ENCODE assay signal across 9 cellular contexts in genomic region chr9:35518981-35519679, GRCh38. TPM values are rescaled to one million over a fixed set of nuclear protein-coding genes. Genes with fewer than 3 reads are reported as not detected.
DNase-seq lines count a peak whose midpoint lies in the region; ATAC-seq and TF ChIP-seq lines count a peak whose summit lies in the region.
"Had no signal": no experiment of that assay in that cellular context is flagged by ENCODE, and none has a peak within 500 bp of the region (broad histone marks: within the 10 kb centered on the region; RNA-seq: fewer than 3 reads in every experiment).

No MANE protein-coding gene starts in this region.

- no peaks in the 10 kb centered on the region for H3K27me3 Mint-ChIP-seq in stimulated activated naive CD8-positive, alpha-beta T cell treated with anti-CD3 and anti-CD28 coated beads, Interleukin-15, amount 100 ng/mL, for 72 hours

- no peaks in the 10 kb centered on the region for H3K4me1 Mint-ChIP-seq in stimulated activated naive CD8-positive, alpha-beta T cell treated with anti-CD3 and anti-CD28 coated beads, Interleukin-15, amount 100 ng/mL, for 72 hours

- no peak for TF ChIP-seq CTCF in AG04450 (IDR thresholded peaks at IDR 0.05; ENCODE audit: low read depth, low read length)
- no peak for TF ChIP-seq CTCF in fibroblast of villous mesenchyme (IDR thresholded peaks at IDR 0.05; ENCODE audit: insufficient read depth, low read depth, low read length)
- TF ChIP-seq CTCF in omental fat pad (IDR thresholded peaks at IDR 0.05): no peak

- H3K4me3 Mint-ChIP-seq in stimulated activated naive CD8-positive, alpha-beta T cell treated with anti-CD3 and anti-CD28 coated beads, Interleukin-15, amount 100 ng/mL, for 72 hours: no peak overlapping the region

- no peaks in the 10 kb centered on the region for H3K27me3 ChIP-seq in AG04450 (ENCODE audit: control insufficient read depth, insufficient read depth, low read length)

- DNase-seq in AG04450 (ENCODE audit: low read depth, low spot score) (no peak), SW480 (ENCODE audit: low spot score) (peak; percentile 16), fibroblast of villous mesenchyme (ENCODE audit: low read depth) (peak; percentile 61), omental fat pad (ENCODE audit: low spot score) (no peak), SKM-1 treated with dmso at 0.1 percent for 144 hours (lab: John Stamatoyannopoulos, UW; ENCODE audit: unreplicated experiment) (no peak)
- no peak for DNase-seq in stimulated activated naive CD8-positive, alpha-beta T cell treated with anti-CD3 and anti-CD28 coated beads, Interleukin-15, amount 100 ng/mL, for 72 hours

- CTCF ChIA-PET in AG04450 (lab: Charles Lee): interaction anchor here (0.6 to 3.2 kb wide), 6 partner anchors 8 to 1915 kb away, joined by 3 to 21 read pairs (median 3); no protein-coding TSS in a partner anchor

- H3K4me3 ChIP-seq in AG04450 (ENCODE audit: low read depth, low read length): no peak overlapping the region
- no peak overlapping the region for H3K4me3 ChIP-seq in fibroblast of villous mesenchyme (ENCODE audit: low read depth, low read length)
- H3K4me3 ChIP-seq: SK-N-MC had no signal

- POLR2A ChIA-PET in AG04450 (lab: Yijun Ruan, JAX): interaction anchor here (0.6 to 4.1 kb wide), 6 partner anchors 9 to 441 kb away, joined by 3 to 24 read pairs (median 6); partner anchors contain the start of genes ATOSB and RUSC2

- no peaks in the 10 kb centered on the region for H3K9me3 Mint-ChIP-seq in stimulated activated naive CD8-positive, alpha-beta T cell treated with anti-CD3 and anti-CD28 coated beads, Interleukin-15, amount 100 ng/mL, for 72 hours

- peak overlapping the region in 1 of 2 donors; percentile 34 for H3K27ac Mint-ChIP-seq in stimulated activated naive CD8-positive, alpha-beta T cell treated with anti-CD3 and anti-CD28 coated beads, Interleukin-15, amount 100 ng/mL, for 72 hours

- peak overlapping the region; percentile 92 for H3K27ac ChIP-seq in AG04450 (ENCODE audit: low read depth, low read length)

- no peaks in the 10 kb centered on the region for H3K9me3 ChIP-seq in AG04450 (ENCODE audit: control insufficient read depth, insufficient read depth, low read length)

- ATAC-seq in omental fat pad (ENCODE audit: low FRiP score) (peak; percentile 31), GM18519 (IDR thresholded peaks at IDR 0.05; ENCODE audit: low FRiP score, unreplicated experiment) (no peak), HG03442 (IDR thresholded peaks at IDR 0.05; ENCODE audit: unreplicated experiment) (no peak)
- ATAC-seq in stimulated activated naive CD8-positive, alpha-beta T cell treated with anti-CD3 and anti-CD28 coated beads, Interleukin-15, amount 100 ng/mL, for 72 hours: no peak

RNA-seq across cellular contexts. Expression of gene RUSC2, which starts 29.2 kb away (rescaled TPM):
- 17.4 and 19.3 TPM in 2 replicates for polyA plus RNA-seq in AG04450 (2011; rRNA removed)
- 81.7 and 106 TPM in 2 replicates for polyA minus RNA-seq in AG04450 (2011; rRNA and poly(A)+ RNA removed)
- total RNA-seq in fibroblast of villous mesenchyme (24.2 and 33.2 TPM in 2 replicates), omental fat pad (10 to 100 TPM; 12.2 to 23.5 (median 21.1) TPM)

Comparison
In these comparisons a context has a peak if more than half of its experiments do, and no peak if none do; other contexts are left out.
1. DNase-seq: peak in SW480 (single experiment) and fibroblast of villous mesenchyme (single experiment); none in AG04450 (single experiment), omental fat pad (single experiment), stimulated activated naive CD8-positive, alpha-beta T cell treated with anti-CD3 and anti-CD28 coated beads, Interleukin-15, amount 100 ng/mL, for 72 hours (0 of 2) and SKM-1 treated with dmso at 0.1 percent for 144 hours (single experiment).